ENCODE assay signal across 25 cellular contexts in the genomic region with DNA sequence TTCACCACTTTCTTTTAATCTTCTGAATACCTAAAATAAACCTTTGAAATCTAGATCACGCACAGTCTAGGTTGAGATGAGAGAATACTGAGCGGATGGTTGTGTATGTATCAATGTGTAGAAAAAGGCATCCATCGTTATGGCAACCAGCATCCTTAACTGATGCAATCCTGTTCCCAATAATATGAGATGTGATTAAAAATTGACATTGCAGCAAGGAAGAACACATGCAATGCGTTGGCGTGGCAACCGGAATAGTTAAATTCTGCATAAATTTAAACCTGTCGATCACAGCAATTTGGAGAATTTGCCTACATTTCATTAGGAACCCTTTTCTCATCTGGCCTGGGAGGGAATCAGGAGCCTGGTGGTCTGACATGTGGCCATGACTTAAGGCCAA. TPM values are rescaled to one million over a fixed set of nuclear protein-coding genes. Genes with fewer than 3 reads are reported as not detected.
"Had no signal": no experiment of that assay in that cellular context is flagged by ENCODE, and none has a peak within 500 bp of the region (broad histone marks: within the 10 kb centered on the region; RNA-seq: fewer than 3 reads in every experiment).

No MANE protein-coding gene starts in this region.

- DNase-seq: activated CD4-positive, alpha-beta memory T cell treated with anti-CD3 and anti-CD28 coated beads for 36 hours; activated CD4-positive, alpha-beta T cell treated with anti-CD3 and anti-CD28 coated beads for 36 hours; activated effector memory CD4-positive, alpha-beta T cell treated with anti-CD3 and anti-CD28 coated beads, Interleukin-2, amount 50 U/mL, for 16 hours; activated naive CD8-positive, alpha-beta T cell treated with anti-CD3 and anti-CD28 coated beads, Interleukin-2, amount 10 ng/mL, durations not matched to agents 7 days and 5 days; activated T-cell treated with anti-CD3 and anti-CD28 coated beads, Interleukin-2, amount 50 U/mL, for 24 hours; anterior cingulate cortex; cerebellar nuclear complex; effector CD8-positive, alpha-beta T cell; esophagus squamous epithelium; hippocampal formation; kidney; left lung; mucosa of descending colon; pancreas; retina; stimulated activated CD4-positive, alpha-beta T cell treated with anti-CD3 and anti-CD28 coated beads, Interleukin-4, amount 100 ng/mL, for 1 hour; stimulated activated naive B cell treated with anti-CD40 and anti-IgM and Interleukin-4, amounts not matched to agents 10 μg/mL and 1 μg/mL and 100 μg/mL, for 72 hours; T-cell; tibial artery; WERI-Rb-1 had no signal

- H3K27ac ChIP-seq: breast epithelium, esophagus squamous epithelium, left lung, pancreas, tibial artery, vagina, WERI-Rb-1 had no signal

- FAIRE-seq: endothelial cell of umbilical vein, kidney, pancreas had no signal

- H3K9me3 ChIP-seq: breast epithelium, esophagus squamous epithelium, left lung, mucosa of descending colon, pancreas, vagina had no signal

- H3K36me3 Mint-ChIP-seq: activated CD4-positive, alpha-beta memory T cell treated with anti-CD3 and anti-CD28 coated beads for 36 hours; activated naive CD8-positive, alpha-beta T cell treated with anti-CD3 and anti-CD28 coated beads, Interleukin-2, amount 10 ng/mL, durations not matched to agents 7 days and 5 days; memory B cell; stimulated activated naive B cell treated with anti-CD40 and anti-IgM and Interleukin-4, amounts not matched to agents 10 μg/mL and 1 μg/mL and 100 μg/mL, for 72 hours; T-cell had no signal

- H3K4me3 Mint-ChIP-seq: activated CD4-positive, alpha-beta memory T cell treated with anti-CD3 and anti-CD28 coated beads for 36 hours; activated CD4-positive, alpha-beta T cell treated with anti-CD3 and anti-CD28 coated beads for 36 hours had no signal

- ATAC-seq: activated CD4-positive, alpha-beta T cell treated with anti-CD3 and anti-CD28 coated beads for 36 hours; left lung; mucosa of descending colon; stimulated activated naive B cell treated with anti-CD40 and anti-IgM and Interleukin-4, amounts not matched to agents 10 μg/mL and 1 μg/mL and 100 μg/mL, for 72 hours had no signal

- H3K9me3 Mint-ChIP-seq: activated CD4-positive, alpha-beta memory T cell treated with anti-CD3 and anti-CD28 coated beads for 36 hours; activated naive CD8-positive, alpha-beta T cell treated with anti-CD3 and anti-CD28 coated beads, Interleukin-2, amount 10 ng/mL, durations not matched to agents 7 days and 5 days; activated T-cell treated with anti-CD3 and anti-CD28 coated beads, Interleukin-2, amount 50 U/mL, for 24 hours; memory B cell; T-cell had no signal

- H3K36me3 ChIP-seq: breast epithelium, esophagus squamous epithelium, left lung, pancreas, tibial artery, vagina, WERI-Rb-1 had no signal

- H3K27ac Mint-ChIP-seq: activated CD4-positive, alpha-beta memory T cell treated with anti-CD3 and anti-CD28 coated beads for 36 hours; activated CD4-positive, alpha-beta T cell treated with anti-CD3 and anti-CD28 coated beads for 36 hours; activated naive CD8-positive, alpha-beta T cell treated with anti-CD3 and anti-CD28 coated beads, Interleukin-2, amount 10 ng/mL, durations not matched to agents 7 days and 5 days; activated T-cell treated with anti-CD3 and anti-CD28 coated beads, Interleukin-2, amount 50 U/mL, for 24 hours; memory B cell; stimulated activated naive B cell treated with anti-CD40 and anti-IgM and Interleukin-4, amounts not matched to agents 10 μg/mL and 1 μg/mL and 100 μg/mL, for 72 hours; T-cell had no signal

- H3K4me1 ChIP-seq: breast epithelium, pancreas had no signal

- H3K4me3 ChIP-seq: mucosa of descending colon, pancreas had no signal

- H3K27me3 ChIP-seq: breast epithelium, pancreas, vagina had no signal

RNA-seq across cellular contexts. Expression of a gene that starts 52.6 kb away (rescaled TPM):
- total RNA-seq: glomerular endothelial cell had no signal
